Comparison of ENCODE assay signal across 8 cellular contexts in genomic region chr3:194070220-194070633, GRCh38.
DNase-seq lines count a peak whose midpoint lies in the region; ATAC-seq and FAIRE-seq lines count a peak whose summit lies in the region.

No MANE protein-coding gene starts in this region.

- FAIRE-seq in GM19239 (lab: Jason Lieb, UNC): no peak

- H3K27me3 Mint-ChIP-seq in activated CD4-positive, alpha-beta memory T cell treated with anti-CD3 and anti-CD28 coated beads for 36 hours: peaks cover 43% of the 10 kb centered on the region
- no peaks in the 10 kb centered on the region for H3K27me3 Mint-ChIP-seq in stimulated activated memory B cell treated with anti-CD40 and anti-IgM and Interleukin-4, amounts not matched to agents 10 μg/mL and 1 μg/mL and 100 μg/mL, for 72 hours

- peaks cover 11% of the 10 kb centered on the region for H3K9me3 Mint-ChIP-seq in activated CD4-positive, alpha-beta memory T cell treated with anti-CD3 and anti-CD28 coated beads for 36 hours
- H3K9me3 Mint-ChIP-seq in stimulated activated memory B cell treated with anti-CD40 and anti-IgM and Interleukin-4, amounts not matched to agents 10 μg/mL and 1 μg/mL and 100 μg/mL, for 72 hours: peaks cover 5% of the 10 kb centered on the region

- H3K4me3 ChIP-seq in iPS-15b (ENCODE audit: low read depth, low read length): peak overlapping the region; percentile 45

- no peak overlapping the region for H3K27ac Mint-ChIP-seq in activated CD4-positive, alpha-beta memory T cell treated with anti-CD3 and anti-CD28 coated beads for 36 hours
- H3K27ac Mint-ChIP-seq in stimulated activated memory B cell treated with anti-CD40 and anti-IgM and Interleukin-4, amounts not matched to agents 10 μg/mL and 1 μg/mL and 100 μg/mL, for 72 hours: peak overlapping the region; percentile 66

- H3K9me3 ChIP-seq in iPS-15b (ENCODE audit: control insufficient read depth, insufficient read depth, low read length): no peaks in the 10 kb centered on the region

- POLR2A ChIA-PET in activated CD4-positive, alpha-beta memory T cell treated with anti-CD3 and anti-CD28 coated beads for 36 hours (lab: Charles Lee): interaction anchor here (0.6 to 1.1 kb wide), 2 partner anchors 41 to 67 kb away, joined by 3 read pairs; no protein-coding TSS in a partner anchor

- H3K36me3 Mint-ChIP-seq in activated CD4-positive, alpha-beta memory T cell treated with anti-CD3 and anti-CD28 coated beads for 36 hours: peaks cover 3% of the 10 kb centered on the region
- H3K36me3 Mint-ChIP-seq in stimulated activated memory B cell treated with anti-CD40 and anti-IgM and Interleukin-4, amounts not matched to agents 10 μg/mL and 1 μg/mL and 100 μg/mL, for 72 hours: no peaks in the 10 kb centered on the region

- H3K4me3 Mint-ChIP-seq in activated CD4-positive, alpha-beta memory T cell treated with anti-CD3 and anti-CD28 coated beads for 36 hours: peak overlapping the region; percentile 52
- peak overlapping the region; percentile 73 for H3K4me3 Mint-ChIP-seq in stimulated activated memory B cell treated with anti-CD40 and anti-IgM and Interleukin-4, amounts not matched to agents 10 μg/mL and 1 μg/mL and 100 μg/mL, for 72 hours

- H3K4me1 ChIP-seq in iPS-15b (ENCODE audit: control insufficient read depth, insufficient read depth, low read length): peaks cover 2% of the 10 kb centered on the region

- CTCF ChIA-PET in activated CD4-positive, alpha-beta memory T cell treated with anti-CD3 and anti-CD28 coated beads for 36 hours (lab: Charles Lee): interaction anchor here (0.7 kb wide), 1 partner anchor 15 kb away, joined by 3 read pairs; no protein-coding TSS in a partner anchor

- no peak overlapping the region for H3K9ac ChIP-seq in iPS-15b (ENCODE audit: low read depth, low read length)

- intact Hi-C loops in activated CD4-positive, alpha-beta memory T cell treated with anti-CD3 and anti-CD28 coated beads for 36 hours (cut with micrococcal nuclease): loop anchor here (2.0 to 5.0 kb wide), 3 partner anchors 67 to 237 kb away; partner anchors contain the start of gene HES1

- peak; percentile 16 for ATAC-seq in HG03575 (IDR thresholded peaks at IDR 0.05; ENCODE audit: extremely low read depth, insufficient number of reproducible peaks, low FRiP score, unreplicated experiment)
- ATAC-seq in stimulated activated memory B cell treated with anti-CD40 and anti-IgM and Interleukin-4, amounts not matched to agents 10 μg/mL and 1 μg/mL and 100 μg/mL, for 72 hours: no peak

- DNase-seq in activated CD4-positive, alpha-beta memory T cell treated with anti-CD3 and anti-CD28 coated beads for 36 hours: no peak
- DNase-seq in LoVo (ENCODE audit: low spot score): no peak
- no peak for DNase-seq in GM19239 (ENCODE audit: insufficient read length, low spot score)
- no peak for DNase-seq in midbrain (lab: John Stamatoyannopoulos, UW)
- DNase-seq in mucosa of gallbladder (ENCODE audit: low spot score): no peak

- peaks cover 41% of the 10 kb centered on the region for H3K27me3 ChIP-seq in iPS-15b (ENCODE audit: control insufficient read depth, insufficient read depth, low read length)

- no peaks in the 10 kb centered on the region for H3K36me3 ChIP-seq in iPS-15b (ENCODE audit: control insufficient read depth, insufficient read depth, low read length)

- H3K4me1 Mint-ChIP-seq in activated CD4-positive, alpha-beta memory T cell treated with anti-CD3 and anti-CD28 coated beads for 36 hours (ENCODE audit: low read depth): peaks cover 21% of the 10 kb centered on the region
- peaks cover 42% of the 10 kb centered on the region for H3K4me1 Mint-ChIP-seq in stimulated activated memory B cell treated with anti-CD40 and anti-IgM and Interleukin-4, amounts not matched to agents 10 μg/mL and 1 μg/mL and 100 μg/mL, for 72 hours
